In the genomic region with DNA sequence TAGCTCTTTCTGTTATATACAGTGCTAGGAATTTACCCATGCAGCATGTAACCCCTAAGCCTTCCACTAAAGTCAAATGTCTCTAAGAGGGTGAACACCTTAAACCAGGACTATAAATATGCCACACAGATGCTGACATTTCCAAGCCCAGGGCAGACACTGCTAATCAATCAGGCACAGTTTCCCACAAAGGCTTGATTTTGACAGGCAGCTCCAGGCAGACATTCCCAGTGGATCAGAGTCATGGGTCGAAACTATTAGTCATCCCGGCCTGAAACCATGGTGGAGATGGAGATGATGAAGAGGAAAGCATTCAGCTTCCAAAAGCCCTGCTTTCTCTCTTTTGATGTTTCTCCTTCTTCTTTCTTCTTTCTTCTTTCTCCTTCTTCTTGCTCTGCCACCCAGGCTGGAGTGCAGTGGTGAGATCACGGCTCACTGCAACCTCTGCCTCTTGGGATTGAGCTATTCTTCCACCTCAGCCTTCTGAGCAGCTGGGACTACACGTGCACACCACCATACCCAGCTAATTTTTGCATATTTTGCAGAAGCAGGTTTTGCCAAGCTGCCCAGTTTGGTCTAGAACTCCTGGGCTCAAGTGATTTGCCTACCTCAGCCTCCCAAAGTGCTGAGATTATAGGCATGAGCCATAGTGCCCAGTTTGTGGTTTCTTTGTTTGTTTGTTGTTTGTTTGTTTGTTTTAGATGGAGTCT, we compare ENCODE assay signal across 25 cellular contexts. TPM values are rescaled to one million over a fixed set of nuclear protein-coding genes. Genes with fewer than 3 reads are reported as not detected.
A peak's percentile ranks its signal among the peaks of the same experiment; 100 is the strongest.
DNase-seq lines count a peak whose midpoint lies in the region; ATAC-seq and TF ChIP-seq lines count a peak whose summit lies in the region.
"Had no signal": no experiment of that assay in that cellular context is flagged by ENCODE, and none has a peak within 500 bp of the region (broad histone marks: within the 10 kb centered on the region; RNA-seq: fewer than 3 reads in every experiment).

No MANE protein-coding gene starts in this region.

- POLR2A ChIA-PET in HEK293 (lab: Yijun Ruan, JAX) = no interaction called here

- no peak for ATAC-seq in GM18519 (IDR thresholded peaks at IDR 0.05; ENCODE audit: low FRiP score, unreplicated experiment)
- ATAC-seq: activated CD4-positive, CD25-positive, alpha-beta regulatory T cell treated with anti-CD3 and anti-CD28 coated beads, Interleukin-2, amount 50 U/mL, for 24 hours; activated CD8-positive, alpha-beta T cell treated with anti-CD3 and anti-CD28 coated beads, Interleukin-2, amount 10 ng/mL, durations not matched to agents 7 days and 5 days; lower lobe of right lung had no signal

- H3K36me3 ChIP-seq in HEK293 (ENCODE audit: control insufficient read depth in 2 of 2, insufficient read depth in 1 of 2, low read length in 2 of 2) = no peaks in the 10 kb centered on the region
- H3K36me3 ChIP-seq: esophagus squamous epithelium, lower lobe of right lung, thoracic aorta, vagina had no signal

- intact Hi-C loops in posterior vena cava (cut with DNase I) = no loop called here

- no peak overlapping the region for H3K4me3 ChIP-seq in HEK293 (ENCODE audit: low read depth, low read length)
- H3K4me3 ChIP-seq: esophagus squamous epithelium, lower lobe of right lung, thoracic aorta, vagina had no signal

- CTCF ChIA-PET in HEK293 (lab: Yijun Ruan, JAX) = interaction anchor here (0.5 kb wide), 1 partner anchor 345 kb away, joined by 4 read pairs; no protein-coding TSS in a partner anchor

- H3K9me3 ChIP-seq in HEK293 (ENCODE audit: control insufficient read depth, insufficient read depth, low read depth, low read length) = no peaks in the 10 kb centered on the region
- H3K9me3 ChIP-seq: esophagus squamous epithelium, lower lobe of right lung, thoracic aorta, vagina had no signal

- H3K4me1 ChIP-seq in HEK293 (ENCODE audit: control insufficient read depth, insufficient read depth, low read length) = no peaks in the 10 kb centered on the region
- H3K4me1 ChIP-seq: lower lobe of right lung, vagina had no signal

- TF ChIP-seq CTCF in HEK293 (tag by site-specific recombination; IDR thresholded peaks at IDR 0.05) = no peak

- peak; percentile 45 for DNase-seq in COLO829 (ENCODE audit: low spot score)
- DNase-seq in ecto neural progenitor cell (ENCODE audit: low spot score) = peak; percentile 37
- peak; percentile 23 for DNase-seq in posterior vena cava (ENCODE audit: low spot score)
- no peak for DNase-seq in T-helper 2 cell
- no peak for DNase-seq in NCI-H2107 (lab: John Stamatoyannopoulos, UW)
- DNase-seq: activated CD8-positive, alpha-beta T cell treated with anti-CD3 and anti-CD28 coated beads, Interleukin-2, amount 10 ng/mL, durations not matched to agents 7 days and 5 days; activated gamma-delta T cell treated with Interleukin-2 at 50 U/mL for 16 hours; amniotic stem cell; cortex of kidney; esophagus squamous epithelium; lower lobe of right lung; MM.1S; NCI-H1436; NCI-H446 treated with DMSO at 0.1 percent for 48 hours; NK-92 treated with Interleukin-12 subunit alpha and Interleukin-12 subunit beta, amount 100 ng/mL, for 24 hours; SIG-M5; stimulated activated CD4-positive, alpha-beta T cell treated with anti-CD3 and anti-CD28 coated beads, Interleukin-4, amount 100 ng/mL, for 4 hours; stimulated activated naive CD4-positive, alpha-beta T cell had no signal

- no peak overlapping the region for H3K27ac ChIP-seq in HEK293 (ENCODE audit: extremely low read depth, low read depth, low read length)
- H3K27ac ChIP-seq: esophagus squamous epithelium, lower lobe of right lung, thoracic aorta, vagina had no signal

TF ChIP-seq in HEK293, 187 proteins besides CTCF, POLR2A, EP300 and RAD21:
- TF ChIP-seq ZBTB17 (tag by site-specific recombination; IDR thresholded peaks at IDR 0.05) = peak; percentile 61; the same call in 1 of the 2 replicates
- no peak for TF ChIP-seq ZNF362 (tag by site-specific recombination; IDR thresholded peaks at IDR 0.05)
TF ChIP-seq in HEK293: peak in this region for 1.

RNA-seq across cellular contexts. Expression of gene SORCS2, which starts 21.0 kb away (rescaled TPM):
- total RNA-seq in posterior vena cava = 10 to 100 TPM in 1 of 2 donors, 1 to 10 TPM in 1; 5.0 to 11.9 TPM
- total RNA-seq: activated CD8-positive, alpha-beta T cell treated with anti-CD3 and anti-CD28 coated beads, Interleukin-2, amount 10 ng/mL, durations not matched to agents 7 days and 5 days; CD4-positive, alpha-beta T cell; pulmonary artery endothelial cell had no signal

Comparison
In these comparisons a context has a peak if more than half of its experiments do, and no peak if none do; other contexts are left out.
1. DNase-seq: peak in COLO829 (single experiment), ecto neural progenitor cell (single experiment) and posterior vena cava (single experiment); none in T-helper 2 cell (0 of 5) and NCI-H2107 (single experiment).